In the genomic region with DNA sequence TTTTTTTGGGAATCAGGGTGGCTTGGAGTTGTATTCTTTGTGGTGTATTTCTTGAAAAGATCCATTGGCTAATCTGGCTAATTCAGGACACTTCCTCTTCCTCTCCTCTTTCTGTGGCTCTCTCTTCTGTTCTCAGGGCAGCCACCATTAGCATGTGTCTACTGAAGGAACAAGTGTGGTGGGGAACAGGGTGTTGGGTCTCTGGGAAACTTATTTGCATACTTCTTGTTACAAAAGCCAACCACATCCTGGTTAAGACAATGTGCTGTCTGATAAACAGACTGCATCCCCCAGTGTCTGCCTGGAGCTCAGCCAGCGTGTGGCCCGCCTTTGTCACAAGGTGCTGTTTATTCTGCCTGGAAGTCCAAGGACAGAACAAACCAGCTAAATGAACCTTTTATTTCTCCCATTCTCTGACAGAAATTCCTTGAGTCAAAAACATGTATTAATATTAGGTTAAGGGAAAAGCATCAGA, we compare ENCODE assay signal across 8 cellular contexts.
DNase-seq lines count a peak whose midpoint lies in the region; ATAC-seq and TF ChIP-seq lines count a peak whose summit lies in the region.

No MANE protein-coding gene starts in this region.

- no peaks in the 10 kb centered on the region for H3K36me3 ChIP-seq in CD8-positive, alpha-beta memory T cell (ENCODE audit: insufficient read depth, low read length)

- H3K9me3 ChIP-seq in CD8-positive, alpha-beta memory T cell (ENCODE audit: low read length): no peaks in the 10 kb centered on the region

- POLR2A ChIA-PET in CD8-positive, alpha-beta memory T cell (lab: Charles Lee): no interaction called here

- H3K27ac ChIP-seq in CD8-positive, alpha-beta memory T cell (ENCODE audit: low read depth, low read length): no peak overlapping the region

- H3K4me3 Mint-ChIP-seq in CD8-positive, alpha-beta memory T cell: peak overlapping the region in 6 of 7 donors; percentile 27 to 68 (median 43)

- peak; percentile 100 for ATAC-seq in GM19328 (IDR thresholded peaks at IDR 0.05; ENCODE audit: unreplicated experiment)
- peak; percentile 99 for ATAC-seq in HG03439 (IDR thresholded peaks at IDR 0.05; ENCODE audit: unreplicated experiment)

- in situ Hi-C loops in SK-MEL-5 (cut with HindIII; ENCODE audit: low pct_unique_long_range_greater_than_20kb, low sequenced_read_pairs): no loop called here
- in situ Hi-C loops in astrocyte of the cerebellum (cut with HindIII; ENCODE audit: low sequenced_read_pairs): no loop called here

- peaks cover 25 to 42% (median 33%) of the 10 kb centered on the region in 3 donors for H3K4me1 Mint-ChIP-seq in CD8-positive, alpha-beta memory T cell

- H3K36me3 Mint-ChIP-seq in CD8-positive, alpha-beta memory T cell: peaks cover 0 to 4% (median 0%) of the 10 kb centered on the region in 3 donors

- CTCF ChIA-PET in CD8-positive, alpha-beta memory T cell (lab: Charles Lee): no interaction called here

- no peaks in the 10 kb centered on the region for H3K27me3 ChIP-seq in CD8-positive, alpha-beta memory T cell (ENCODE audit: insufficient read depth, low read length, poor library complexity, severe bottlenecking)

- no peaks in the 10 kb centered on the region for H3K27me3 Mint-ChIP-seq in CD8-positive, alpha-beta memory T cell

- no peak overlapping the region for H3K4me3 ChIP-seq in CD8-positive, alpha-beta memory T cell (ENCODE audit: low read length)
- no peak overlapping the region for H3K4me3 ChIP-seq in astrocyte of the cerebellum (ENCODE audit: low read depth, low read length)

- H3K27ac Mint-ChIP-seq in CD8-positive, alpha-beta memory T cell: peak overlapping the region; percentile 55 to 96 (median 92)

- peaks cover 17% of the 10 kb centered on the region for H3K4me1 ChIP-seq in CD8-positive, alpha-beta memory T cell (ENCODE audit: insufficient read depth, low read length)

- DNase-seq in CD8-positive, alpha-beta memory T cell: peak; percentile 36 to 85 (median 74)
- peak; percentile 97 for DNase-seq in SK-MEL-5 (ENCODE audit: low read depth, low spot score)
- peak; percentile 24 for DNase-seq in astrocyte of the cerebellum (ENCODE audit: low read depth)
- DNase-seq in iPS-NIHi7 (ENCODE audit: extremely low spot score): peak; percentile 68
- DNase-seq in stimulated activated CD4-positive, alpha-beta T cell treated with anti-CD3 and anti-CD28 coated beads, Interleukin-2, amount 100 ng/mL, for 4 hours (ENCODE audit: low read depth): peak; percentile 5
- no peak for DNase-seq in GOT3 (lab: John Stamatoyannopoulos, UW)

- no peaks in the 10 kb centered on the region for H3K9me3 Mint-ChIP-seq in CD8-positive, alpha-beta memory T cell

- no peak for TF ChIP-seq CTCF in astrocyte of the cerebellum (IDR thresholded peaks at IDR 0.05; ENCODE audit: low read depth, low read length, missing control alignments)
